ENCODE assay signal across 21 cellular contexts in the genomic region with DNA sequence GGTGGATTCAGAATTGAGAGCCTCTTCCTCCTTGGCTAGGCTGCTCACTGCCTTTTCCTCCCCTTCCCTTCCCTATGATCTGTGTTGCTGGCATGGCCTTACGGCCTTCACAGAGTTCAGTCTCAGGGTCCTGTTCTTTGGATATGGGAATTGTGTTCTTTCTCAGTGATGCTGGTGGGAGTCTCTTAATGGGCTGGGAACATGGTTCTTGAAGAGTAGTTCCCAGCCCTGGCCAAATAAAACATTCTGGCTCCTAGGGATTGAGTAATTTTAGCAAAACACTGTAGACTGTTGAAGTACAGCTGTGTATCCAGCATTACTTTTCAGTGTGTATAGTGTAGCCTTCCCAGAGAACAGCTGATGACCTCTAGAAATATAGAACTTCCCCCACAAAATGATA. TPM values are rescaled to one million over a fixed set of nuclear protein-coding genes. Genes with fewer than 3 reads are reported as not detected.
DNase-seq lines count a peak whose midpoint lies in the region; ATAC-seq and TF ChIP-seq lines count a peak whose summit lies in the region.
"Had no signal": no experiment of that assay in that cellular context is flagged by ENCODE, and none has a peak within 500 bp of the region (broad histone marks: within the 10 kb centered on the region; RNA-seq: fewer than 3 reads in every experiment).

No MANE protein-coding gene starts in this region.

- H3K23ac ChIP-seq in mesendoderm (ENCODE audit: low read length): no peak overlapping the region

- peak overlapping the region; percentile 71 to 97 (median 92) for H3K27ac Mint-ChIP-seq in nephron
- H3K27ac Mint-ChIP-seq: activated CD8-positive, alpha-beta T cell treated with anti-CD3 and anti-CD28 coated beads, Interleukin-2, amount 10 ng/mL, durations not matched to agents 7 days and 5 days; CD14-positive monocyte; GM23338 had no signal

- no peaks in the 10 kb centered on the region for H3K79me2 ChIP-seq in mesendoderm (ENCODE audit: control insufficient read depth, insufficient read depth, low read length)

- no peak for TF ChIP-seq CTCF in nephron (IDR thresholded peaks at IDR 0.05; ENCODE audit: unreplicated experiment in 3 of 3)
- no peak for TF ChIP-seq CTCF in thoracic aorta (IDR thresholded peaks at IDR 0.05)

- H2AK5ac ChIP-seq in mesendoderm (ENCODE audit: low read length): no peak overlapping the region

- H2BK120ac ChIP-seq in mesendoderm (ENCODE audit: low read depth, low read length): no peak overlapping the region

- H3K56ac ChIP-seq in mesendoderm (ENCODE audit: low read length): no peak overlapping the region

- H3K18ac ChIP-seq in mesendoderm (ENCODE audit: low read length): no peak overlapping the region

- H3K36me3 ChIP-seq in thoracic aorta (no peaks in the 10 kb centered on the region), mesendoderm (ENCODE audit: control insufficient read depth, insufficient read depth, low read length) (no peaks in the 10 kb centered on the region)
- H3K36me3 ChIP-seq: pancreas had no signal

- H3K36me3 Mint-ChIP-seq in nephron (ENCODE audit: low read depth): no peaks in the 10 kb centered on the region
- H3K36me3 Mint-ChIP-seq: CD14-positive monocyte had no signal

- H3K4me1 Mint-ChIP-seq in nephron: peaks cover 17% of the 10 kb centered on the region
- H3K4me1 Mint-ChIP-seq: CD14-positive monocyte; central memory CD8-positive, alpha-beta T cell; GM23338; naive thymus-derived CD8-positive, alpha-beta T cell had no signal

- WGBS in mesendoderm (ENCODE audit: extremely low coverage, insufficient coverage, low lambda C conversion rate): no CpG with 5 or more reads among the region's 1 CpG

- no peak overlapping the region for H2BK5ac ChIP-seq in mesendoderm (ENCODE audit: low read length)

- H3K9me3 Mint-ChIP-seq in nephron: peaks cover 3% of the 10 kb centered on the region
- H3K9me3 Mint-ChIP-seq: central memory CD8-positive, alpha-beta T cell; GM23338 had no signal

- no peak overlapping the region for H3K4me3 Mint-ChIP-seq in nephron
- H3K4me3 Mint-ChIP-seq: activated CD8-positive, alpha-beta T cell treated with anti-CD3 and anti-CD28 coated beads, Interleukin-2, amount 10 ng/mL, durations not matched to agents 7 days and 5 days; CD14-positive monocyte; central memory CD8-positive, alpha-beta T cell; GM23338; naive thymus-derived CD8-positive, alpha-beta T cell had no signal

- DNase-seq in astrocyte of the hippocampus (ENCODE audit: low read depth, low spot score): peak; percentile 7
- DNase-seq in fibroblast of peridontal ligament (ENCODE audit: extremely low read depth): peak; percentile 63
- no peak for DNase-seq in thoracic aorta (ENCODE audit: low spot score)
- DNase-seq in mesendoderm: no peak
- no peak for DNase-seq in activated T-cell treated with anti-CD3 and anti-CD28 coated beads, Interleukin-2, amount 50 U/mL, for 48 hours
- no peak for DNase-seq in putamen (ENCODE audit: low spot score)
- DNase-seq: activated CD4-positive, CD25-positive, alpha-beta regulatory T cell treated with anti-CD3 and anti-CD28 coated beads, Interleukin-2, amount 50 U/mL, for 72 hours; activated CD8-positive, alpha-beta T cell treated with anti-CD3 and anti-CD28 coated beads, Interleukin-2, amount 10 ng/mL, durations not matched to agents 7 days and 5 days; activated naive CD4-positive, alpha-beta T cell treated with Interleukin-2 at 50 U/mL for 16 hours; amniotic stem cell; naive thymus-derived CD8-positive, alpha-beta T cell; NCI-H1048; NCI-H1930; NCI-H345; pancreas; SHP77; stimulated activated CD4-positive, alpha-beta T cell treated with anti-CD3 and anti-CD28 coated beads, Interleukin-4, amount 100 ng/mL, for 4 hours had no signal

- H3K9me3 ChIP-seq in thoracic aorta: no peaks in the 10 kb centered on the region
- H3K9me3 ChIP-seq: pancreas had no signal

- no peak overlapping the region for H4K5ac ChIP-seq in mesendoderm (ENCODE audit: low read length)

- H4K8ac ChIP-seq in mesendoderm (ENCODE audit: low read depth, low read length): no peak overlapping the region

- H3K79me1 ChIP-seq in mesendoderm (ENCODE audit: low read length): no peaks in the 10 kb centered on the region

- no peak overlapping the region for H3K9ac ChIP-seq in mesendoderm (ENCODE audit: low read length)

- H3K4me1 ChIP-seq in thoracic aorta (ENCODE audit: control insufficient read depth in 1 of 2, low read depth in 2 of 2) (peaks cover 13 to 44% of the 10 kb centered on the region in 2 donors), mesendoderm (ENCODE audit: control insufficient read depth, low read depth, low read length) (no peaks in the 10 kb centered on the region)
- H3K4me1 ChIP-seq: pancreas had no signal

- H3K27ac ChIP-seq in thoracic aorta (peak overlapping the region; percentile 55 to 62), mesendoderm (ENCODE audit: low read depth, low read length) (no peak overlapping the region)
- H3K27ac ChIP-seq: pancreas had no signal

- no peak overlapping the region for H3K4me3 ChIP-seq in thoracic aorta
- H3K4me3 ChIP-seq in mesendoderm (ENCODE audit: low read length): no peak overlapping the region
- H3K4me3 ChIP-seq: GM23338, pancreas had no signal

- no peak overlapping the region for H3K4ac ChIP-seq in mesendoderm (ENCODE audit: low read depth, low read length)

- ATAC-seq in thoracic aorta (ENCODE audit: insufficient number of reproducible peaks, low FRiP score, low read depth): peak; percentile 83
- ATAC-seq: activated CD8-positive, alpha-beta T cell treated with anti-CD3 and anti-CD28 coated beads, Interleukin-2, amount 10 ng/mL, durations not matched to agents 7 days and 5 days; GM23338; naive thymus-derived CD8-positive, alpha-beta T cell; pancreas had no signal

- H2BK15ac ChIP-seq in mesendoderm (replicated peaks; ENCODE audit: low read depth): no peak overlapping the region

- H3K27me3 ChIP-seq in thoracic aorta (replicated peaks; ENCODE audit: insufficient read depth) (no peaks in the 10 kb centered on the region), mesendoderm (ENCODE audit: insufficient read depth, low read length, poor library complexity) (no peaks in the 10 kb centered on the region)
- H3K27me3 ChIP-seq: pancreas had no signal

- H3K27me3 Mint-ChIP-seq in nephron (ENCODE audit: low read depth): no peaks in the 10 kb centered on the region
- H3K27me3 Mint-ChIP-seq: central memory CD8-positive, alpha-beta T cell; naive thymus-derived CD8-positive, alpha-beta T cell had no signal

- no peak overlapping the region for H3K4me2 ChIP-seq in mesendoderm (ENCODE audit: low read length)
- H3K4me2 ChIP-seq: GM23338 had no signal

RNA-seq across cellular contexts. Expression of a gene that starts 22.6 kb away (rescaled TPM):
- total RNA-seq in thoracic aorta: 100 to 1,000 TPM; 270 to 279 TPM
- polyA plus RNA-seq in mesendoderm (2013, experiment 1 of 2): 1.7 TPM
- polyA plus RNA-seq in mesendoderm (2013, experiment 2 of 2): 1.5 TPM
- total RNA-seq: GM23338 had no signal

Comparison
In these comparisons a context has a peak if more than half of its experiments do, and no peak if none do; other contexts are left out.
1. DNase-seq: peak in astrocyte of the hippocampus (single experiment) and fibroblast of peridontal ligament (single experiment); none in thoracic aorta (single experiment), mesendoderm (single experiment), activated T-cell treated with anti-CD3 and anti-CD28 coated beads, Interleukin-2, amount 50 U/mL, for 48 hours (0 of 2) and putamen (single experiment).